Comparison of ENCODE assay signal across 1 cellular context in the genomic region with DNA sequence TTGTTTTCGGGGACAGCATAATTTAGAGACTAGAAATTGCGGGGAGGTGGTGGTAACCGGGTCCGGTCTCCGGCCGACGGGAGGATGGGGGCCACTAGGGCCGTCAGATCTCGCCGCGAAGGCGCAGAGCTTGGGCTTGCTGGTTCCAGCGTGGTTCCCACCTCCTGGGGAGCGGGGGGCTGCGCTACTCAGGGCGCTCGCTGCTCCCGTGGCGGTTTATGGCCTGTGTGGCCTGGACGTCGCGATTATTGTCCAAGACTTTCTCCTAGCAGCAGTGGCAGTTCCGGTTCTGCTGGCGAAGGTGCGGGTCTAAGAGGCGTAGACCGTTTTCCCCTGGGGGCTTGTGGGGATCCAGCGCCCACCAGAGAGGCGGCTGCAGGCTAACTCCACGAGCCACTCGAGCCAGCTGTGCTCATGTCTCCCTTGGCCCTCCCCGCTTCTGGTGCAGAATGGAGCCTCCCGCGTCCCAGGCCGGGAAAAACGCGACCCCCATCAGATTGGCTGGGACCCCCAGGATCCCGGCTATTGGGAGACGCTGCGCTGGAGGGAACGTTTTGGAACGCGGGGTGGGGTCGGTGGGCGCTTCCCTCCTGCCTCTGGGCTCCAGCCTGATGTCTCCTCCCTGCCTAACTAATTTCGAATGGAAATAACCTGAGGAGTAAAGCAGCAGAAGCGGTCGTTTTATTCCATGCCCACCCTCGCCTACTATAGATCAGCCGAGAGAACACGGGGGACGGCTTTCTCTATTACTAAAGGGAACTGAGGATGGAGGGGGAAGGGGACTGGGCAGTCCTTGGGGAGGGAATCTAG.
TF ChIP-seq lines count a peak whose summit lies in the region.

No MANE protein-coding gene starts in this region.

TF ChIP-seq in GM23338, 12 proteins besides CTCF, POLR2A, EP300 and RAD21:
- TF ChIP-seq EZH2phosphoT487 (IDR thresholded peaks at IDR 0.05; ENCODE audit: unreplicated experiment) = no peak
- TF ChIP-seq CREB1 (CRISPR knock-in tag; IDR thresholded peaks at IDR 0.05; ENCODE audit: low read depth) = no peak
TF ChIP-seq in GM23338: peak in this region for 0.
